17 cellular contexts compared by ENCODE assay signal in genomic region chr7:13551503-13551902, GRCh38.
DNase-seq lines count a peak whose midpoint lies in the region; ATAC-seq, FAIRE-seq and TF ChIP-seq lines count a peak whose summit lies in the region.
"Had no signal": no experiment of that assay in that cellular context is flagged by ENCODE, and none has a peak within 500 bp of the region (broad histone marks: within the 10 kb centered on the region; RNA-seq: fewer than 3 reads in every experiment).

No MANE protein-coding gene starts in this region.

- H3K4me3 ChIP-seq in BE2C (ENCODE audit: low read depth, low read length) (no peak overlapping the region), bronchial epithelial cell (ENCODE audit: low read depth, low read length) (no peak overlapping the region), heart left ventricle (no peak overlapping the region)

- H3K27ac ChIP-seq in heart left ventricle, result no peak overlapping the region

- H3K9me3 ChIP-seq in BE2C (0 out of 2 replicates have a peak, but pooled peaks cover 4% of the 10 kb centered on the region), heart left ventricle (no peaks in the 10 kb centered on the region)

- TF ChIP-seq CTCF in BE2C (IDR thresholded peaks at IDR 0.05; ENCODE audit: low read depth, low read length) (no peak), bronchial epithelial cell (IDR thresholded peaks at IDR 0.05; ENCODE audit: insufficient read depth, low read length, severe bottlenecking) (no peak), heart left ventricle (IDR thresholded peaks at IDR 0.05) (no peak)

- WGBS in heart left ventricle, 4 donors, result 59 to 70% (median 63%) methylated on average over 3 of the region's 3 CpGs

- H3K4me1 ChIP-seq in BE2C (peaks cover 9% of the 10 kb centered on the region), heart left ventricle (no peaks in the 10 kb centered on the region)

- no peaks in the 10 kb centered on the region for H3K4me1 Mint-ChIP-seq in activated T-cell treated with anti-CD3 and anti-CD28 coated beads, Interleukin-2, amount 50 U/mL, for 72 hours (ENCODE audit: low read depth)
- H3K4me1 Mint-ChIP-seq: activated naive CD4-positive, alpha-beta T cell treated with anti-CD3 and anti-CD28 coated beads, Interleukin-2, amount 50 U/mL, for 24 hours; IgD-negative memory B cell had no signal

- no peaks in the 10 kb centered on the region for H3K27me3 Mint-ChIP-seq in activated T-cell treated with anti-CD3 and anti-CD28 coated beads, Interleukin-2, amount 50 U/mL, for 72 hours (ENCODE audit: low read depth)
- H3K27me3 Mint-ChIP-seq: activated naive CD4-positive, alpha-beta T cell treated with anti-CD3 and anti-CD28 coated beads, Interleukin-2, amount 50 U/mL, for 24 hours; IgD-negative memory B cell; type B pancreatic cell had no signal

- no peak for TF ChIP-seq POLR2A in heart left ventricle (IDR thresholded peaks at IDR 0.05)

- no peak for FAIRE-seq in bronchial epithelial cell (lab: Jason Lieb, UNC)

- H3K9me3 Mint-ChIP-seq in activated T-cell treated with anti-CD3 and anti-CD28 coated beads, Interleukin-2, amount 50 U/mL, for 72 hours, result peaks cover 0 to 3% of the 10 kb centered on the region in 2 donors
- H3K9me3 Mint-ChIP-seq: activated naive CD4-positive, alpha-beta T cell treated with anti-CD3 and anti-CD28 coated beads, Interleukin-2, amount 50 U/mL, for 24 hours; type B pancreatic cell had no signal

- H3K27me3 ChIP-seq in BE2C (no peaks in the 10 kb centered on the region), bronchial epithelial cell (ENCODE audit: control insufficient read depth, insufficient read depth, low read length) (no peaks in the 10 kb centered on the region), heart left ventricle (no peaks in the 10 kb centered on the region)

- peak; percentile 11 for DNase-seq in BE2C
- peak; percentile 14 to 92 (median 58) for DNase-seq in NCI-H1417 (lab: John Stamatoyannopoulos, UW)
- peak; percentile 98 for DNase-seq in NCI-H446 treated with DMSO at 0.1 percent for 48 hours (lab: John Stamatoyannopoulos, UW)
- DNase-seq in bronchial epithelial cell (ENCODE audit: low read depth), result peak; percentile 55
- DNase-seq in heart left ventricle, result no peak
- DNase-seq in CD1c-positive myeloid dendritic cell (ENCODE audit: extremely low spot score), result no peak
- DNase-seq in foreskin melanocyte, result no peak
- no peak for DNase-seq in activated T-cell treated with anti-CD3 and anti-CD28 coated beads, Interleukin-2, amount 50 U/mL, for 72 hours
- DNase-seq: ACHN; Calu3; erythroblast; mesenchymal stem cell; NCI-H526; stimulated activated CD4-positive, alpha-beta T cell treated with anti-CD3 and anti-CD28 coated beads, Interleukin-12 subunit alpha, Interleukin-12 subunit beta, amount 100 ng/mL, for 4 hours had no signal

- H3K4me3 Mint-ChIP-seq in activated T-cell treated with anti-CD3 and anti-CD28 coated beads, Interleukin-2, amount 50 U/mL, for 72 hours, result no peak overlapping the region
- H3K4me3 Mint-ChIP-seq: activated naive CD4-positive, alpha-beta T cell treated with anti-CD3 and anti-CD28 coated beads, Interleukin-2, amount 50 U/mL, for 24 hours; IgD-negative memory B cell; type B pancreatic cell had no signal

- no peaks in the 10 kb centered on the region for H3K36me3 Mint-ChIP-seq in activated T-cell treated with anti-CD3 and anti-CD28 coated beads, Interleukin-2, amount 50 U/mL, for 72 hours (ENCODE audit: insufficient read depth in 2 of 2)
- H3K36me3 Mint-ChIP-seq: activated naive CD4-positive, alpha-beta T cell treated with anti-CD3 and anti-CD28 coated beads, Interleukin-2, amount 50 U/mL, for 24 hours; IgD-negative memory B cell; type B pancreatic cell had no signal

- no peak for ATAC-seq in heart left ventricle
- no peak for ATAC-seq in activated T-cell treated with anti-CD3 and anti-CD28 coated beads, Interleukin-2, amount 50 U/mL, for 72 hours (replicated peaks in 1 of 2)

- H3K36me3 ChIP-seq in BE2C, result no peaks in the 10 kb centered on the region
- H3K36me3 ChIP-seq in bronchial epithelial cell (ENCODE audit: control insufficient read depth, insufficient read depth, low read length), result no peaks in the 10 kb centered on the region
- no peaks in the 10 kb centered on the region for H3K36me3 ChIP-seq in heart left ventricle

- no peak overlapping the region for H3K27ac Mint-ChIP-seq in activated T-cell treated with anti-CD3 and anti-CD28 coated beads, Interleukin-2, amount 50 U/mL, for 72 hours
- H3K27ac Mint-ChIP-seq: activated naive CD4-positive, alpha-beta T cell treated with anti-CD3 and anti-CD28 coated beads, Interleukin-2, amount 50 U/mL, for 24 hours; IgD-negative memory B cell; type B pancreatic cell had no signal

- intact Hi-C loops in heart left ventricle (cut with DNase I), result no loop called here

Comparison
In these comparisons a context has a peak if more than half of its experiments do, and no peak if none do; other contexts are left out.
1. DNase-seq: peak in BE2C (single experiment), NCI-H1417 (3 of 3), NCI-H446 treated with DMSO at 0.1 percent for 48 hours (single experiment) and bronchial epithelial cell (single experiment); none in heart left ventricle (0 of 5), CD1c-positive myeloid dendritic cell (single experiment), foreskin melanocyte (single experiment) and activated T-cell treated with anti-CD3 and anti-CD28 coated beads, Interleukin-2, amount 50 U/mL, for 72 hours (0 of 2).